ENCODE assay signal across 8 cellular contexts in the genomic region with DNA sequence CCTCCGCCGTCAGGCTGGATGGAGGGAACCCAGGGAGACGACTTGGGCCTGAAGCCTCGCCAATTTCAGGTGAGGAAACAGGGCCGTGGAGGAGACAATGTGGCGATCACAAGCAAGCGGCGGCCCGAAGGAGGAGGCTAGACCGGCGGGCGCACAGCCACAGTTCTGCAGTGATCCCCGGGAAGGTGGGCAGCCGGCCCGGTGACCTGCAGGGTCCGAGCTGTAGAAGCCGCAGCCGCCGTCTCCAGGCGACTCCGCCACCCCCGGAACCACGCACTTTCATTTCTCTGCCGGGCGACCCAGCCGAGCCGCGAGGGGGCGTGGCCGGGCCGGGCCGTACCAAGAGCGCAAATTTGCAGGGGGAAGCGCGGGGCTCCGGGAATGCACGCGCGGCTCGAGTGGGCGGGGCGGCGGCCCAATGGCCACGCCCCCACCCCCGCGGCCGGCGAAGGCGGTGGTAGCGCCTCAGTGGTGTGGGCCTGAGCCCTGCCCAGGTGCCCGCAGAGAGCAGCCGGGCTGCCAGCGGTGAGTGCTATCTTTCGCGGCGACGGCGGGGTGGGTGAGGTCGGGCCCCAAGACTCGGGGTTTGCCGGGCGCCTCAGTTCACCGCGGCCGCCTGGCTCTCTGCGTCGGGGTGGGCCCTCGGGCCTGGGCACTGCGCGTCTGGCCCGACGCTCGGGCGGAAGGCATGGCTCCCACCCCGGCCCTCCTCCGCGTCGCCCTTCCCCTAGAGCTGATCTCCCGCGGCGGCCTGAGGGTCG. TPM values are rescaled to one million over a fixed set of nuclear protein-coding genes. Genes with fewer than 3 reads are reported as not detected.
DNase-seq lines count a peak whose midpoint lies in the region; ATAC-seq and TF ChIP-seq lines count a peak whose summit lies in the region.

POR (plus strand) TSS at position 501 of the 761 bp plus-strand sequence. CDS start 38,847 bp downstream, outside the sequence.

- H3K36me3 ChIP-seq in Caco-2 (ENCODE audit: control insufficient read depth, insufficient read depth, low read length): no peaks in the 10 kb centered on the region
- H3K36me3 ChIP-seq in endocrine pancreas (ENCODE audit: control insufficient read depth, insufficient read depth, low read length): no peaks in the 10 kb centered on the region
- H3K36me3 ChIP-seq in mesodermal cell (ENCODE audit: control insufficient read depth, insufficient read depth, low read length): no peaks in the 10 kb centered on the region

- H3K9ac ChIP-seq in endocrine pancreas (ENCODE audit: control insufficient read depth, insufficient read depth, low read length): peak within 1 kb of the TSS; percentile 99

- WGBS in mesodermal cell (ENCODE audit: insufficient coverage in 2 of 2), 2 experiments: 0% methylated on average over 74 to 76 of the region's 82 CpGs

- H3K4me1 Mint-ChIP-seq in Caco-2 (ENCODE audit: low read depth, unreplicated experiment): no peaks in the 10 kb centered on the region

- POLR2A ChIA-PET in Caco-2 (lab: Charles Lee): interaction anchor here (0.5 to 2.2 kb wide), 11 partner anchors 9 to 197 kb away, joined by 3 to 12 read pairs (median 3); partner anchors contain the start of genes MDH2 and STYXL1

- H3K27ac Mint-ChIP-seq in Caco-2 (ENCODE audit: unreplicated experiment): peak within 1 kb of the TSS; percentile 63

- H3K4me1 ChIP-seq in Caco-2 (no peaks in the 10 kb centered on the region), endocrine pancreas (ENCODE audit: control insufficient read depth, insufficient read depth, low read length) (no peaks in the 10 kb centered on the region), mesodermal cell (ENCODE audit: control insufficient read depth, insufficient read depth, low read length, poor library complexity, severe bottlenecking) (peaks cover 12% of the 10 kb centered on the region)

- H3K4me3 ChIP-seq in Caco-2 (ENCODE audit: low read depth, low read length) (peak within 1 kb of the TSS; percentile 95), endocrine pancreas (ENCODE audit: control insufficient read depth, insufficient read depth, low read length) (peak within 1 kb of the TSS; percentile 71), mesodermal cell (ENCODE audit: extremely low read depth, insufficient read depth, low read length, poor library complexity, severe bottlenecking) (peak within 1 kb of the TSS; percentile 96)

- CTCF ChIA-PET in Caco-2 (lab: Charles Lee): interaction anchor here (0.5 to 1.2 kb wide), 3 partner anchors 23 to 48 kb away, joined by 3 to 7 read pairs (median 4); no protein-coding TSS in a partner anchor

- no peaks in the 10 kb centered on the region for H3K27me3 Mint-ChIP-seq in Caco-2 (ENCODE audit: insufficient read depth, unreplicated experiment)

- no TSS peak for BruUV-seq in Caco-2 (replicated peaks; lab: Mats Ljungman, UMichigan)

- no peak for TF ChIP-seq CTCF in Caco-2 (IDR thresholded peaks at IDR 0.05; ENCODE audit: insufficient read depth in 1 of 2, low read depth in 1 of 2, low read length in 1 of 2, severe bottlenecking in 1 of 2, unreplicated experiment in 1 of 2)

- H3K9me3 ChIP-seq in Caco-2 (no peaks in the 10 kb centered on the region), endocrine pancreas (ENCODE audit: control insufficient read depth, low read length) (no peaks in the 10 kb centered on the region), mesodermal cell (ENCODE audit: control insufficient read depth, low read length) (no peaks in the 10 kb centered on the region)

- peak; percentile 94 to 99 for DNase-seq in Caco-2
- peak; percentile 16 to 96 (median 88) for DNase-seq in HUDEP-2 (lab: John Stamatoyannopoulos, UW; ENCODE audit: unreplicated experiment in 76 of 76)
- DNase-seq in NOMO-1 treated with dmso at 0.1 percent for 144 hours (lab: John Stamatoyannopoulos, UW; ENCODE audit: unreplicated experiment): peak; percentile 99
- peak; percentile 82 for DNase-seq in activated CD8-positive, alpha-beta memory T cell treated with anti-CD3 and anti-CD28 coated beads, Interleukin-2, amount 50 U/mL, for 1 hour (ENCODE audit: extremely low read depth)
- peak; percentile 97 for DNase-seq in stimulated activated CD8-positive, alpha-beta memory T cell treated with anti-CD3 and anti-CD28 coated beads, Interleukin-15, amount 100 ng/mL, for 24 hours (ENCODE audit: low read depth)

- peaks cover 14% of the 10 kb centered on the region for H3K36me3 Mint-ChIP-seq in Caco-2 (ENCODE audit: insufficient read depth, unreplicated experiment)

- ATAC-seq in GM21381 (IDR thresholded peaks at IDR 0.05; ENCODE audit: unreplicated experiment): peak; percentile 91

- intact Hi-C loops in Caco-2 (cut with micrococcal nuclease; ENCODE audit: unreplicated experiment): loop anchor here (2.0 kb wide), 2 partner anchors 36 to 42 kb away; partner anchors contain the start of gene RHBDD2

- H3K27me3 ChIP-seq in Caco-2 (replicated peaks; ENCODE audit: control insufficient read depth, insufficient read depth, low read length) (no peaks in the 10 kb centered on the region), endocrine pancreas (ENCODE audit: control insufficient read depth, insufficient read depth, low read length) (no peaks in the 10 kb centered on the region)

- peak within 1 kb of the TSS; percentile 71 for H3K27ac ChIP-seq in mesodermal cell (ENCODE audit: low read depth, low read length, severe bottlenecking)

- H3K4me3 Mint-ChIP-seq in Caco-2 (ENCODE audit: unreplicated experiment): peak within 1 kb of the TSS; percentile 73

- H3K9me3 Mint-ChIP-seq in Caco-2 (ENCODE audit: unreplicated experiment): no peaks in the 10 kb centered on the region

RNA-seq across cellular contexts. Expression of gene POR, which starts in this region (rescaled TPM):
- total RNA-seq in Caco-2 (2022): 162 and 171 TPM in 2 replicates
- 52.5 TPM for polyA plus RNA-seq in mesodermal cell (2013, experiment 1 of 2)
- polyA plus RNA-seq in mesodermal cell (2013, experiment 2 of 2): 42.9 TPM

Comparison
In these comparisons a context has a peak if more than half of its experiments do, and no peak if none do; other contexts are left out.
1. Peak in every context shown above with its lines: DNase-seq, ATAC-seq, H3K4me3 ChIP-seq and H3K27ac ChIP-seq.